Comparison of ENCODE assay signal across 1 cellular context in the genomic region with DNA sequence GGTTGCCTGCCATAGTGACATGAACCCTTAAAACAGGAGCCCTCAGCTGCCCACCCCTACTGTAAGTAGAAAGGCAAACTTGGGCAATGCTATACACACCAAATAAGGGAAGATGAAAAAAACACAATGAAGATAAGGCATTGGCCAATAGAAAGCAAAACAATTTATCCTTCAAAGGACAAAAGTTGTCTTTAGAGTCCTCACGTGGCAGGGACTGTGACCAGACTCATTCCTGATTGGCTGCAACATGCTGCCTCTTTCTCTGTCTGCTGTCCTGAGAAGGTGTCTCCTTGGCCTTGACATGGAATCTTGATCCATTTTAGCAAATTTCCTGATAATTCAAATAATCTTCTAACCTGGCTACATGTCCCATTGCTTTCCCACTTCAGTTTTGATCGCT.
TF ChIP-seq lines count a peak whose summit lies in the region.

No MANE protein-coding gene starts in this region.

TF ChIP-seq in HepG2, 621 proteins besides CTCF, POLR2A, EP300 and RAD21 (continued from another document):
- TF ChIP-seq, protein P1, sequence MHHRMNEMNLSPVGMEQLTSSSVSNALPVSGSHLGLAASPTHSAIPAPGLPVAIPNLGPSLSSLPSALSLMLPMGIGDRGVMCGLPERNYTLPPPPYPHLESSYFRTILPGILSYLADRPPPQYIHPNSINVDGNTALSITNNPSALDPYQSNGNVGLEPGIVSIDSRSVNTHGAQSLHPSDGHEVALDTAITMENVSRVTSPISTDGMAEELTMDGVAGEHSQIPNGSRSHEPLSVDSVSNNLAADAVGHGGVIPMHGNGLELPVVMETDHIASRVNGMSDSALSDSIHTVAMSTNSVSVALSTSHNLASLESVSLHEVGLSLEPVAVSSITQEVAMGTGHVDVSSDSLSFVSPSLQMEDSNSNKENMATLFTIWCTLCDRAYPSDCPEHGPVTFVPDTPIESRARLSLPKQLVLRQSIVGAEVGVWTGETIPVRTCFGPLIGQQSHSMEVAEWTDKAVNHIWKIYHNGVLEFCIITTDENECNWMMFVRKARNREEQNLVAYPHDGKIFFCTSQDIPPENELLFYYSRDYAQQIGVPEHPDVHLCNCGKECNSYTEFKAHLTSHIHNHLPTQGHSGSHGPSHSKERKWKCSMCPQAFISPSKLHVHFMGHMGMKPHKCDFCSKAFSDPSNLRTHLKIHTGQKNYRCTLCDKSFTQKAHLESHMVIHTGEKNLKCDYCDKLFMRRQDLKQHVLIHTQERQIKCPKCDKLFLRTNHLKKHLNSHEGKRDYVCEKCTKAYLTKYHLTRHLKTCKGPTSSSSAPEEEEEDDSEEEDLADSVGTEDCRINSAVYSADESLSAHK (CRISPR knock-in tag; IDR thresholded peaks at IDR 0.05; ENCODE audit: borderline replicate concordance) = no peak
- no peak for TF ChIP-seq TRIM24 (CRISPR knock-in tag; IDR thresholded peaks at IDR 0.05)
TF ChIP-seq in HepG2: peak in this region for 0.
